1 cellular context compared by ENCODE assay signal in the genomic region with DNA sequence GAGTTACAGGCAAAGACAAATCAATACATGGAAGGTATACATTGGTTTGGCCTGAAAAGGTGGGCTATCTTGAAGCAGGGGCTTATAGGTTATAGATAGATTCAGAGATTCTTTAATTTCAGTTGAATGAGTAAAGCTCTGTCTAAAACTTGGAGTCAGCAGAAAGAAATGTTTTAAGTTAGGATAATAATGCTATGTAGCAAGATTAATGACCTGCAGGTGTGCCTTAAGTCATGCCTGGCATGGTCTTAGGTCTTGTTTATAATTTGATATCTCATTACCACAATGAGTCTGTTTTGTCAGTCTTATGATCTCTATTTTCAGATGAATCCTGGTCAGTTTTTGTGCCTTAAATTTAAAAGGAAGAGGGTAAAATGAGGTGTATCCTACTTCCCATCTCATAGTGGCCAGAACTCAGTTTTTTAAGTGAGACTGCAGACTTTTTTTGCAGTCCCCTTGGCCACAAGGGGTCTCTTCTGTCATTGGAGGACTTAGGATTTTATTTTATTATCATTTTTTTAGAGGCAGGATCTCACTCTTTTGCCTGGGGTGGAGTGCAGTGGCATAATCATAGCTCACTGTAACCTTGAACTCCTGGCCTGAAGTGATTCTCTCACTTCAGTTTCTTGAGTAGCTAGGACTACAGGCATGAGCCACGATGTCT.
TF ChIP-seq lines count a peak whose summit lies in the region.

No MANE protein-coding gene starts in this region.

TF ChIP-seq in WTC11, 78 proteins besides CTCF, POLR2A, EP300 and RAD21:
- TF ChIP-seq, protein P1, sequence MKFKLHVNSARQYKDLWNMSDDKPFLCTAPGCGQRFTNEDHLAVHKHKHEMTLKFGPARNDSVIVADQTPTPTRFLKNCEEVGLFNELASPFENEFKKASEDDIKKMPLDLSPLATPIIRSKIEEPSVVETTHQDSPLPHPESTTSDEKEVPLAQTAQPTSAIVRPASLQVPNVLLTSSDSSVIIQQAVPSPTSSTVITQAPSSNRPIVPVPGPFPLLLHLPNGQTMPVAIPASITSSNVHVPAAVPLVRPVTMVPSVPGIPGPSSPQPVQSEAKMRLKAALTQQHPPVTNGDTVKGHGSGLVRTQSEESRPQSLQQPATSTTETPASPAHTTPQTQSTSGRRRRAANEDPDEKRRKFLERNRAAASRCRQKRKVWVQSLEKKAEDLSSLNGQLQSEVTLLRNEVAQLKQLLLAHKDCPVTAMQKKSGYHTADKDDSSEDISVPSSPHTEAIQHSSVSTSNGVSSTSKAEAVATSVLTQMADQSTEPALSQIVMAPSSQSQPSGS (CRISPR knock-in tag; IDR thresholded peaks at IDR 0.05; ENCODE audit: borderline replicate concordance, low read depth), result no peak
- TF ChIP-seq CREB1 (CRISPR knock-in tag; IDR thresholded peaks at IDR 0.05) (no peak), ZNF423 (CRISPR knock-in tag; IDR thresholded peaks at IDR 0.05) (no peak)
- TF ChIP-seq, protein P2, sequence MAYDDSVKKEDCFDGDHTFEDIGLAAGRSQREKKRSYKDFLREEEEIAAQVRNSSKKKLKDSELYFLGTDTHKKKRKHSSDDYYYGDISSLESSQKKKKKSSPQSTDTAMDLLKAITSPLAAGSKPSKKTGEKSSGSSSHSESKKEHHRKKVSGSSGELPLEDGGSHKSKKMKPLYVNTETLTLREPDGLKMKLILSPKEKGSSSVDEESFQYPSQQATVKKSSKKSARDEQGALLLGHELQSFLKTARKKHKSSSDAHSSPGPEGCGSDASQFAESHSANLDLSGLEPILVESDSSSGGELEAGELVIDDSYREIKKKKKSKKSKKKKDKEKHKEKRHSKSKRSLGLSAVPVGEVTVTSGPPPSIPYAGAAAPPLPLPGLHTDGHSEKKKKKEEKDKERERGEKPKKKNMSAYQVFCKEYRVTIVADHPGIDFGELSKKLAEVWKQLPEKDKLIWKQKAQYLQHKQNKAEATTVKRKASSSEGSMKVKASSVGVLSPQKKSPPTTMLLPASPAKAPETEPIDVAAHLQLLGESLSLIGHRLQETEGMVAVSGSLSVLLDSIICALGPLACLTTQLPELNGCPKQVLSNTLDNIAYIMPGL (CRISPR knock-in tag; IDR thresholded peaks at IDR 0.05), result no peak
- TF ChIP-seq, protein P3, sequence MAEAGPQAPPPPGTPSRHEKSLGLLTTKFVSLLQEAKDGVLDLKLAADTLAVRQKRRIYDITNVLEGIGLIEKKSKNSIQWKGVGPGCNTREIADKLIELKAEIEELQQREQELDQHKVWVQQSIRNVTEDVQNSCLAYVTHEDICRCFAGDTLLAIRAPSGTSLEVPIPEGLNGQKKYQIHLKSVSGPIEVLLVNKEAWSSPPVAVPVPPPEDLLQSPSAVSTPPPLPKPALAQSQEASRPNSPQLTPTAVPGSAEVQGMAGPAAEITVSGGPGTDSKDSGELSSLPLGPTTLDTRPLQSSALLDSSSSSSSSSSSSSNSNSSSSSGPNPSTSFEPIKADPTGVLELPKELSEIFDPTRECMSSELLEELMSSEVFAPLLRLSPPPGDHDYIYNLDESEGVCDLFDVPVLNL (CRISPR knock-in tag; IDR thresholded peaks at IDR 0.05; ENCODE audit: borderline replicate concordance, low read depth), result no peak
TF ChIP-seq in WTC11: peak in this region for 0.
